8 cellular contexts compared by ENCODE assay signal in genomic region chr1:173190101-173190895, GRCh38. TPM values are rescaled to one million over a fixed set of nuclear protein-coding genes. Genes with fewer than 3 reads are reported as not detected.
DNase-seq lines count a peak whose midpoint lies in the region; ATAC-seq, FAIRE-seq and TF ChIP-seq lines count a peak whose summit lies in the region.

No MANE protein-coding gene starts in this region.

- H3K36me3 Mint-ChIP-seq in effector memory CD8-positive, alpha-beta T cell (ENCODE audit: insufficient read depth): peaks cover 4% of the 10 kb centered on the region

- no peaks in the 10 kb centered on the region for H3K79me2 ChIP-seq in fibroblast of lung (ENCODE audit: control insufficient read depth, insufficient read depth, low read length)

- no peak overlapping the region for H3K27ac ChIP-seq in fibroblast of lung (ENCODE audit: insufficient read depth, low read length)

- no peak for TF ChIP-seq CTCF in fibroblast of lung (conservative IDR thresholded peaks at IDR 0.05 in 1 of 2, IDR thresholded peaks at IDR 0.05 in 1 of 2; ENCODE audit: low read depth in 1 of 2, low read length in 2 of 2)

- no peaks in the 10 kb centered on the region for H4K20me1 ChIP-seq in fibroblast of lung (ENCODE audit: control insufficient read depth, extremely low read depth, insufficient read depth, low read length)

- no peak overlapping the region for H3K4me3 ChIP-seq in fibroblast of lung (replicated peaks in 1 of 4; ENCODE audit: control extremely low read depth in 1 of 4, insufficient read depth in 1 of 4, low read depth in 3 of 4, low read length in 4 of 4)

- no peaks in the 10 kb centered on the region for H3K27me3 Mint-ChIP-seq in effector memory CD8-positive, alpha-beta T cell

- no peaks in the 10 kb centered on the region for H3K9me3 Mint-ChIP-seq in effector memory CD8-positive, alpha-beta T cell

- peaks cover 2 to 9% of the 10 kb centered on the region in 2 donors for H3K4me1 Mint-ChIP-seq in effector memory CD8-positive, alpha-beta T cell (ENCODE audit: low read depth in 2 of 2)

- no peaks in the 10 kb centered on the region for H3K9me3 ChIP-seq in fibroblast of lung (ENCODE audit: control insufficient read depth, insufficient read depth, low read depth, low read length)

- DNase-seq in H4 (ENCODE audit: low spot score) (peak; percentile 92), RCC 7860 (ENCODE audit: low spot score) (peak; percentile 82), fibroblast of lung (ENCODE audit: low read depth in 2 of 2) (peak; percentile 86 to 90), occipital lobe (lab: John Stamatoyannopoulos, UW) (peak; percentile 33)
- no peak for DNase-seq in effector memory CD8-positive, alpha-beta T cell
- DNase-seq in activated CD4-positive, alpha-beta T cell treated with anti-CD3 and anti-CD28 coated beads, Interleukin-2, amount 50 U/mL, for 48 hours: no peak

- H3K4me2 ChIP-seq in fibroblast of lung (ENCODE audit: extremely low read depth, insufficient read depth, low read length): peak overlapping the region; percentile 13

- peaks cover 7% of the 10 kb centered on the region for H3K4me1 ChIP-seq in fibroblast of lung (ENCODE audit: control insufficient read depth, extremely low read depth, insufficient read depth, low read length)

- ATAC-seq in effector memory CD8-positive, alpha-beta T cell (replicated peaks): no peak
- ATAC-seq in GM19397 (IDR thresholded peaks at IDR 0.05; ENCODE audit: unreplicated experiment) (no peak), GM21381 (IDR thresholded peaks at IDR 0.05; ENCODE audit: unreplicated experiment) (no peak)

- H3K4me3 Mint-ChIP-seq in effector memory CD8-positive, alpha-beta T cell: no peak overlapping the region

- no peak overlapping the region for H3K9ac ChIP-seq in fibroblast of lung (ENCODE audit: insufficient read depth, low read length)

- peak; percentile 81 for FAIRE-seq in RCC 7860 (lab: Jason Lieb, UNC)

- H3K36me3 ChIP-seq in fibroblast of lung (ENCODE audit: control insufficient read depth, insufficient read depth, low read length): no peaks in the 10 kb centered on the region

- no peak overlapping the region for H3K27ac Mint-ChIP-seq in effector memory CD8-positive, alpha-beta T cell

- H2AFZ ChIP-seq in fibroblast of lung (ENCODE audit: low read length): no peak overlapping the region

- no peaks in the 10 kb centered on the region for H3K27me3 ChIP-seq in fibroblast of lung (ENCODE audit: control insufficient read depth, insufficient read depth, low read length)

RNA-seq across cellular contexts. Expression of gene TNFSF4, which starts 16.8 kb away (rescaled TPM):
- total RNA-seq in H4 (2014; rRNA removed; shearing (Covaris generic)): 0.21 and 1.2 TPM in 2 replicates
- 1.3 and 3.3 TPM in 2 replicates for total RNA-seq in fibroblast of lung
- polyA plus RNA-seq in fibroblast of lung: 2.0 and 20.9 TPM in 2 replicates
- polyA plus RNA-seq in fibroblast of lung (2012): 1.2 and 11.9 TPM in 2 replicates
- polyA minus RNA-seq in fibroblast of lung (ENCODE audit: low replicate concordance): 0.48 and 4.9 TPM in 2 replicates
- total RNA-seq in occipital lobe: 1.6 TPM

Comparison
In these comparisons a context has a peak if more than half of its experiments do, and no peak if none do; other contexts are left out.
1. DNase-seq: peak in H4 (single experiment), RCC 7860 (single experiment), fibroblast of lung (2 of 2) and occipital lobe (single experiment); none in effector memory CD8-positive, alpha-beta T cell (0 of 3) and activated CD4-positive, alpha-beta T cell treated with anti-CD3 and anti-CD28 coated beads, Interleukin-2, amount 50 U/mL, for 48 hours (0 of 2).